ENCODE assay signal across 8 cellular contexts in genomic region chr3:127547761-127548605, GRCh38. TPM values are rescaled to one million over a fixed set of nuclear protein-coding genes. Genes with fewer than 3 reads are reported as not detected.
DNase-seq lines count a peak whose midpoint lies in the region; ATAC-seq, FAIRE-seq and TF ChIP-seq lines count a peak whose summit lies in the region.

No MANE protein-coding gene starts in this region.

- in situ Hi-C loops in Caki2 (cut with HindIII; ENCODE audit: low pct_unique_long_range_greater_than_20kb, low sequenced_read_pairs) = no loop called here
- in situ Hi-C loops in HAP-1 (cut with MboI; ENCODE audit: low sequenced_read_pairs) = loop anchor here (10.0 kb wide), 1 partner anchor 873 kb away; no protein-coding TSS in a partner anchor

- TF ChIP-seq CTCF in bronchial epithelial cell (IDR thresholded peaks at IDR 0.05; ENCODE audit: insufficient read depth, low read length, severe bottlenecking) = peak; percentile 76

- peak overlapping the region; percentile 34 for H3K4me3 ChIP-seq in HAP-1
- H3K4me3 ChIP-seq in bronchial epithelial cell (ENCODE audit: low read depth, low read length) = peak overlapping the region; percentile 43

- DNase-seq in Caki2 (ENCODE audit: low read depth) = peak; percentile 78
- peak; percentile 59 to 92 for DNase-seq in HAP-1 (ENCODE audit: low spot score in 2 of 2)
- DNase-seq in NCI-H2029 treated with DMSO at 0.1 percent for 48 hours (lab: John Stamatoyannopoulos, UW) = peak; percentile 20
- peak; percentile 62 to 70 (median 66) for DNase-seq in activated CD4-positive, CD25-positive, alpha-beta regulatory T cell (lab: John Stamatoyannopoulos, UW)
- DNase-seq in bronchial epithelial cell (ENCODE audit: low read depth) = peak; percentile 12
- peak; percentile 40 for DNase-seq in iris pigment epithelial cell (ENCODE audit: low read depth)
- peak; percentile 50 to 79 (median 71) for DNase-seq in stimulated activated CD4-positive, alpha-beta T cell treated with anti-CD3 and anti-CD28 coated beads, Interleukin-12 subunit alpha, Interleukin-12 subunit beta, amount 100 ng/mL, for 48 hours (ENCODE audit: low read depth in 2 of 3, low spot score in 1 of 3)

- H3K9me3 ChIP-seq in HAP-1 = no peaks in the 10 kb centered on the region

- ATAC-seq in HG03378 (IDR thresholded peaks at IDR 0.05; ENCODE audit: unreplicated experiment) = no peak

- no peak for FAIRE-seq in bronchial epithelial cell (lab: Jason Lieb, UNC)

- H3K36me3 ChIP-seq in HAP-1 (replicated peaks) (no peaks in the 10 kb centered on the region), bronchial epithelial cell (ENCODE audit: control insufficient read depth, insufficient read depth, low read length) (no peaks in the 10 kb centered on the region)

- H3K4me1 ChIP-seq in HAP-1 = peaks cover 4% of the 10 kb centered on the region; the same call in 1 of the 2 replicates

- no peaks in the 10 kb centered on the region for H3K27me3 ChIP-seq in HAP-1 (ENCODE audit: low read depth)
- no peaks in the 10 kb centered on the region for H3K27me3 ChIP-seq in bronchial epithelial cell (ENCODE audit: control insufficient read depth, insufficient read depth, low read length)

RNA-seq across cellular contexts. Expression of gene TPRA1, which starts 42.5 kb away (rescaled TPM):
- 48.4 and 50.1 TPM in 2 replicates for total RNA-seq in Caki2 (2014; rRNA removed; shearing (Covaris generic); ENCODE audit: low replicate concordance)
- total RNA-seq in bronchial epithelial cell = 27.5 and 38.4 TPM in 2 replicates

RNA-seq across cellular contexts. Expression of gene MCM2, which starts 50.2 kb away (rescaled TPM):
- 99.4 and 158 TPM in 2 replicates for total RNA-seq in Caki2 (2014; rRNA removed; shearing (Covaris generic); ENCODE audit: low replicate concordance)
- total RNA-seq in bronchial epithelial cell = 8.3 and 16.6 TPM in 2 replicates

Comparison
In these comparisons a context has a peak if more than half of its experiments do, and no peak if none do; other contexts are left out.
1. DNase-seq: peak in every context shown above with its lines; median percentile 78 in Caki2; 76 in HAP-1; 71 in stimulated activated CD4-positive, alpha-beta T cell treated with anti-CD3 and anti-CD28 coated beads, Interleukin-12 subunit alpha, Interleukin-12 subunit beta, amount 100 ng/mL, for 48 hours; 66 in activated CD4-positive, CD25-positive, alpha-beta regulatory T cell; 40 in iris pigment epithelial cell; 20 in NCI-H2029 treated with DMSO at 0.1 percent for 48 hours; 12 in bronchial epithelial cell.